Comparison of ENCODE assay signal across 8 cellular contexts in genomic region chr19:40530091-40530901, GRCh38. TPM values are rescaled to one million over a fixed set of nuclear protein-coding genes. Genes with fewer than 3 reads are reported as not detected.
DNase-seq lines count a peak whose midpoint lies in the region; ATAC-seq lines count a peak whose summit lies in the region.

No MANE protein-coding gene starts in this region.

- no peaks in the 10 kb centered on the region for H3K27me3 ChIP-seq in layer of hippocampus (ENCODE audit: control insufficient read depth, insufficient read depth, low read length)

- CTCF ChIA-PET in activated CD8-positive, alpha-beta memory T cell treated with anti-CD3 and anti-CD28 coated beads, Interleukin-2, amount 10 ng/mL, durations not matched to agents 7 days and 5 days (lab: Charles Lee): interaction anchor here (1.0 to 1.4 kb wide), 4 partner anchors 40 to 225 kb away, joined by 3 to 7 read pairs (median 5); no protein-coding TSS in a partner anchor

- no peak overlapping the region for H3K4me3 Mint-ChIP-seq in activated naive CD8-positive, alpha-beta T cell treated with anti-CD3 and anti-CD28 coated beads for 36 hours
- H3K4me3 Mint-ChIP-seq in activated CD8-positive, alpha-beta memory T cell treated with anti-CD3 and anti-CD28 coated beads, Interleukin-2, amount 10 ng/mL, durations not matched to agents 7 days and 5 days: no peak overlapping the region

- peak overlapping the region; percentile 46 for H3K27ac ChIP-seq in layer of hippocampus (ENCODE audit: low read depth, low read length)

- peaks cover 3% of the 10 kb centered on the region for H3K9me3 Mint-ChIP-seq in activated naive CD8-positive, alpha-beta T cell treated with anti-CD3 and anti-CD28 coated beads for 36 hours
- no peaks in the 10 kb centered on the region for H3K9me3 Mint-ChIP-seq in activated CD8-positive, alpha-beta memory T cell treated with anti-CD3 and anti-CD28 coated beads, Interleukin-2, amount 10 ng/mL, durations not matched to agents 7 days and 5 days (ENCODE audit: low read depth)

- peaks cover 26% of the 10 kb centered on the region for H3K27me3 Mint-ChIP-seq in activated naive CD8-positive, alpha-beta T cell treated with anti-CD3 and anti-CD28 coated beads for 36 hours
- peaks cover 29% of the 10 kb centered on the region for H3K27me3 Mint-ChIP-seq in activated CD8-positive, alpha-beta memory T cell treated with anti-CD3 and anti-CD28 coated beads, Interleukin-2, amount 10 ng/mL, durations not matched to agents 7 days and 5 days

- no peak overlapping the region for H3K27ac Mint-ChIP-seq in activated naive CD8-positive, alpha-beta T cell treated with anti-CD3 and anti-CD28 coated beads for 36 hours
- H3K27ac Mint-ChIP-seq in activated CD8-positive, alpha-beta memory T cell treated with anti-CD3 and anti-CD28 coated beads, Interleukin-2, amount 10 ng/mL, durations not matched to agents 7 days and 5 days: no peak overlapping the region

- ATAC-seq in GM21390 (IDR thresholded peaks at IDR 0.05; ENCODE audit: unreplicated experiment): no peak
- no peak for ATAC-seq in activated CD8-positive, alpha-beta memory T cell treated with anti-CD3 and anti-CD28 coated beads, Interleukin-2, amount 10 ng/mL, durations not matched to agents 7 days and 5 days

- peaks cover 11% of the 10 kb centered on the region for H3K4me1 Mint-ChIP-seq in activated naive CD8-positive, alpha-beta T cell treated with anti-CD3 and anti-CD28 coated beads for 36 hours
- H3K4me1 Mint-ChIP-seq in activated CD8-positive, alpha-beta memory T cell treated with anti-CD3 and anti-CD28 coated beads, Interleukin-2, amount 10 ng/mL, durations not matched to agents 7 days and 5 days: peaks cover 14% of the 10 kb centered on the region

- DNase-seq in GM03348 (ENCODE audit: low spot score): peak; percentile 40
- peak; percentile 34 for DNase-seq in NCI-H1105 (lab: John Stamatoyannopoulos, UW)
- peak; percentile 25 for DNase-seq in activated naive CD8-positive, alpha-beta T cell treated with anti-CD3 and anti-CD28 coated beads for 36 hours
- no peak for DNase-seq in foreskin melanocyte
- no peak for DNase-seq in dedifferentiated amniotic fluid mesenchymal stem cell (ENCODE audit: extremely low spot score)
- no peak for DNase-seq in activated CD8-positive, alpha-beta memory T cell treated with anti-CD3 and anti-CD28 coated beads, Interleukin-2, amount 10 ng/mL, durations not matched to agents 7 days and 5 days

- no peaks in the 10 kb centered on the region for H3K36me3 Mint-ChIP-seq in activated naive CD8-positive, alpha-beta T cell treated with anti-CD3 and anti-CD28 coated beads for 36 hours
- H3K36me3 Mint-ChIP-seq in activated CD8-positive, alpha-beta memory T cell treated with anti-CD3 and anti-CD28 coated beads, Interleukin-2, amount 10 ng/mL, durations not matched to agents 7 days and 5 days: no peaks in the 10 kb centered on the region

RNA-seq across cellular contexts. Expression of gene SHKBP1, which starts 46.4 kb away (rescaled TPM):
- total RNA-seq in activated naive CD8-positive, alpha-beta T cell treated with anti-CD3 and anti-CD28 coated beads for 36 hours: 10 to 100 TPM; 71.1 to 74.5 TPM
- 100 to 1,000 TPM; 135 to 153 TPM for total RNA-seq in activated CD8-positive, alpha-beta memory T cell treated with anti-CD3 and anti-CD28 coated beads, Interleukin-2, amount 10 ng/mL, durations not matched to agents 7 days and 5 days

Comparison
In these comparisons a context has a peak if more than half of its experiments do, and no peak if none do; other contexts are left out.
1. DNase-seq: peak in GM03348 (single experiment), NCI-H1105 (single experiment) and activated naive CD8-positive, alpha-beta T cell treated with anti-CD3 and anti-CD28 coated beads for 36 hours (single experiment); none in foreskin melanocyte (single experiment), dedifferentiated amniotic fluid mesenchymal stem cell (single experiment) and activated CD8-positive, alpha-beta memory T cell treated with anti-CD3 and anti-CD28 coated beads, Interleukin-2, amount 10 ng/mL, durations not matched to agents 7 days and 5 days (single experiment).